In the genomic region with DNA sequence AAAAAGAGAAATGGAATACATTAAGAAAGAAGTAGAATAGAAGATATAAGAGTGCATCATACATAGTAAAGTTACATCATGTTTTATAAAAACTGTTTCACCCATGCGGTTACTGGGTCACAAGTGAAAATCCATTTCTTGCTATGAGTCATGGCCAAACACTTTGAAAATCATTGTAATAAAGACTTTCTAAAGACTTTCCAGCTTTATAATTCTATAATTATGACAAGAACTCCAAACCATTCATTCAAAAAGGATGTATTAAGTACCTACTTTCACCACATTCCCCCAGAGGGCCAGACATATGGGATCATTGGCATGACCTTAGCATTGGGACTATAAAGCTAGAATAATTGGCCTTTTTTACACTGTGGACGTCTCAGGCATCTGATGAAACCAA, we compare ENCODE assay signal across 15 cellular contexts. TPM values are rescaled to one million over a fixed set of nuclear protein-coding genes. Genes with fewer than 3 reads are reported as not detected.
DNase-seq lines count a peak whose midpoint lies in the region; FAIRE-seq and TF ChIP-seq lines count a peak whose summit lies in the region.
"Had no signal": no experiment of that assay in that cellular context is flagged by ENCODE, and none has a peak within 500 bp of the region (broad histone marks: within the 10 kb centered on the region; RNA-seq: fewer than 3 reads in every experiment).

No MANE protein-coding gene starts in this region.

- peak; percentile 21 for DNase-seq in DMS 273 (lab: John Stamatoyannopoulos, UW; ENCODE audit: unreplicated experiment)
- no peak for DNase-seq in DMS 273 treated with DMSO at 0.1 percent for 48 hours (lab: John Stamatoyannopoulos, UW)
- DNase-seq in MV-4-11 (lab: John Stamatoyannopoulos, UW), result peak; percentile 86
- DNase-seq in brain microvascular endothelial cell, result peak; percentile 49
- peak; percentile 88 for DNase-seq in skeletal muscle cell (ENCODE audit: low read depth)
- no peak for DNase-seq in GM19239 (ENCODE audit: insufficient read length, low spot score)
- DNase-seq in NCI-H187 treated with DMSO at 0.1 percent for 48 hours (lab: John Stamatoyannopoulos, UW), result no peak
- DNase-seq in BE2C, result no peak
- DNase-seq: activated CD8-positive, alpha-beta T cell treated with anti-CD3 and anti-CD28 coated beads, Interleukin-2, amount 10 ng/mL, durations not matched to agents 7 days and 5 days; NCI-H1105; nephron progenitor cell; stimulated activated CD4-positive, alpha-beta T cell treated with anti-CD3 and anti-CD28 coated beads, Interleukin-4, amount 100 ng/mL, for 24 hours; transverse colon had no signal

- no peak for FAIRE-seq in GM19239 (lab: Jason Lieb, UNC)
- FAIRE-seq: colon had no signal

- no peaks in the 10 kb centered on the region for H3K4me1 ChIP-seq in BE2C

- no peak for TF ChIP-seq CTCF in brain microvascular endothelial cell (IDR thresholded peaks at IDR 0.05; ENCODE audit: low read depth, low read length, missing control alignments)
- TF ChIP-seq CTCF in BE2C (IDR thresholded peaks at IDR 0.05; ENCODE audit: low read depth, low read length), result no peak

- no peaks in the 10 kb centered on the region for H3K9me3 ChIP-seq in BE2C
- H3K9me3 ChIP-seq: transverse colon had no signal

- H3K4me3 ChIP-seq in brain microvascular endothelial cell (ENCODE audit: low read depth, low read length) (no peak overlapping the region), skeletal muscle cell (ENCODE audit: low read depth, low read length) (no peak overlapping the region), BE2C (ENCODE audit: low read depth, low read length) (no peak overlapping the region)
- H3K4me3 ChIP-seq: transverse colon had no signal

- in situ Hi-C loops in brain microvascular endothelial cell (cut with HindIII; ENCODE audit: low pct_ligation_motif_present, low sequenced_read_pairs), result no loop called here

- H3K36me3 ChIP-seq in brain microvascular endothelial cell (replicated peaks) (no peaks in the 10 kb centered on the region), BE2C (no peaks in the 10 kb centered on the region; the same call in 1 of the 2 replicates)
- H3K36me3 ChIP-seq: transverse colon had no signal

- no peaks in the 10 kb centered on the region for H3K27me3 ChIP-seq in brain microvascular endothelial cell (replicated peaks)
- no peaks in the 10 kb centered on the region for H3K27me3 ChIP-seq in BE2C

- H3K27ac ChIP-seq in brain microvascular endothelial cell, result peak overlapping the region; percentile 83
- H3K27ac ChIP-seq: 22Rv1, transverse colon had no signal

RNA-seq across cellular contexts. Expression of a gene that starts 3.2 kb away (rescaled TPM):
- polyA plus RNA-seq in BE2C (2012; ENCODE audit: insufficient read depth, insufficient read length, low read depth), result 81.0 TPM

RNA-seq across cellular contexts. Expression of a gene that starts 37.6 kb away (rescaled TPM):
- polyA plus RNA-seq in BE2C (2012; ENCODE audit: insufficient read depth, insufficient read length, low read depth), result 28.6 TPM

RNA-seq across cellular contexts. Expression of a gene that starts 38.2 kb away (rescaled TPM):
- polyA plus RNA-seq in BE2C (2012; ENCODE audit: insufficient read depth, insufficient read length, low read depth), result 5.6 TPM

Comparison
In these comparisons a context has a peak if more than half of its experiments do, and no peak if none do; other contexts are left out.
1. DNase-seq: peak in DMS 273 (single experiment), MV-4-11 (single experiment), brain microvascular endothelial cell (single experiment) and skeletal muscle cell (single experiment); none in DMS 273 treated with DMSO at 0.1 percent for 48 hours (single experiment), GM19239 (single experiment), NCI-H187 treated with DMSO at 0.1 percent for 48 hours (single experiment) and BE2C (single experiment).